11 cellular contexts compared by ENCODE assay signal in genomic region chrX:153696986-153697722, GRCh38. TPM values are rescaled to one million over a fixed set of nuclear protein-coding genes. Genes with fewer than 3 reads are reported as not detected.
DNase-seq lines count a peak whose midpoint lies in the region; ATAC-seq, FAIRE-seq and TF ChIP-seq lines count a peak whose summit lies in the region.
"Not testable (repeated sequence)": the region's sequence is repeated elsewhere in the genome, so short reads cannot be mapped to it uniquely, and the experiment has no call there.
"Had no signal": no experiment of that assay in that cellular context is flagged by ENCODE, and none has a peak within 500 bp of the region (broad histone marks: within the 10 kb centered on the region; RNA-seq: fewer than 3 reads in every experiment).

No MANE protein-coding gene starts in this region.

- not testable (repeated sequence) for H3K4me1 ChIP-seq in PC-3 (ENCODE audit: insufficient read depth, low read length); astrocyte (ENCODE audit: insufficient read depth, low read length)
- H3K4me1 ChIP-seq in left ventricle myocardium inferior (peaks cover 36% of the 10 kb centered on the region), psoas muscle (peaks cover 19% of the 10 kb centered on the region)

- FAIRE-seq in astrocyte (lab: Jason Lieb, UNC), result not testable (repeated sequence)

- not testable (repeated sequence) for H3K9me3 Mint-ChIP-seq in astrocyte (ENCODE audit: unreplicated experiment); endothelial cell (ENCODE audit: unreplicated experiment)
- H3K9me3 Mint-ChIP-seq in nephron, result peaks cover 13% of the 10 kb centered on the region

- H3K36me3 Mint-ChIP-seq in astrocyte (ENCODE audit: low read depth, unreplicated experiment); endothelial cell (ENCODE audit: low read depth, unreplicated experiment): not testable (repeated sequence)
- peaks cover 21% of the 10 kb centered on the region for H3K36me3 Mint-ChIP-seq in nephron (ENCODE audit: low read depth)

- not testable (repeated sequence) for H3K4me1 Mint-ChIP-seq in astrocyte (ENCODE audit: low read depth, unreplicated experiment); endothelial cell (ENCODE audit: unreplicated experiment)
- peaks cover 14% of the 10 kb centered on the region for H3K4me1 Mint-ChIP-seq in nephron

- DNase-seq in EH (ENCODE audit: low read depth), result peak; percentile 24
- not testable (repeated sequence) for DNase-seq in PC-3; astrocyte (ENCODE audit: low read depth); endothelial cell (ENCODE audit: low spot score); left ventricle myocardium inferior; psoas muscle

- H3K27me3 ChIP-seq in PC-3 (ENCODE audit: low read length); astrocyte (ENCODE audit: insufficient read depth, low read length); left ventricle myocardium inferior (ENCODE audit: low read depth); psoas muscle (ENCODE audit: insufficient read depth in 3 of 3, low read length in 2 of 3): not testable (repeated sequence)

- intact Hi-C loops in PC-3 (cut with micrococcal nuclease); left ventricle myocardium inferior (cut with micrococcal nuclease); psoas muscle (cut with DNase I): not testable (repeated sequence)

- CTCF ChIA-PET in PC-3 (lab: Charles Lee), result not testable (repeated sequence)

- not testable (repeated sequence) for H3K9ac ChIP-seq in PC-3 (ENCODE audit: low read length); astrocyte (ENCODE audit: low read length)

- not testable (repeated sequence) for H3K79me2 ChIP-seq in PC-3 (ENCODE audit: low read length); astrocyte (ENCODE audit: insufficient read depth, low read length)

- not testable (repeated sequence) for H3K4me3 Mint-ChIP-seq in astrocyte (ENCODE audit: unreplicated experiment); endothelial cell (ENCODE audit: unreplicated experiment); nephron

- H3K4me3 ChIP-seq in PC-3 (ENCODE audit: low read length); astrocyte (ENCODE audit: insufficient read depth, low read depth, low read length); left ventricle myocardium inferior; psoas muscle: not testable (repeated sequence)

- not testable (repeated sequence) for H3K9me2 ChIP-seq in PC-3 (replicated peaks; ENCODE audit: low read length)

- not testable (repeated sequence) for H3K27me3 Mint-ChIP-seq in astrocyte (ENCODE audit: low read depth, unreplicated experiment); endothelial cell (ENCODE audit: unreplicated experiment); nephron (ENCODE audit: low read depth)

- ATAC-seq in PC-3, result peak; percentile 7; the same call in 1 of the 2 replicates
- peak; percentile 40 to 60 (median 49) for ATAC-seq in psoas muscle

- not testable (repeated sequence) for H3K27ac ChIP-seq in PC-3 (ENCODE audit: low read length); astrocyte (ENCODE audit: low read depth, low read length)
- H3K27ac ChIP-seq in left ventricle myocardium inferior (replicated peaks), result peak overlapping the region; percentile 86
- peak overlapping the region; percentile 81 for H3K27ac ChIP-seq in psoas muscle

- H4K20me1 ChIP-seq in PC-3 (ENCODE audit: low read length); astrocyte (ENCODE audit: insufficient read depth, low read length): not testable (repeated sequence)

- TF ChIP-seq CTCF in PC-3 (conservative IDR thresholded peaks at IDR 0.05; ENCODE audit: low read depth, low read length); astrocyte (IDR thresholded peaks at IDR 0.05; ENCODE audit: insufficient read depth, low read depth, low read length); endothelial cell (IDR thresholded peaks at IDR 0.05; ENCODE audit: unreplicated experiment); left ventricle myocardium inferior (IDR thresholded peaks at IDR 0.05; ENCODE audit: borderline replicate concordance); nephron (IDR thresholded peaks at IDR 0.05; ENCODE audit: unreplicated experiment in 3 of 3); psoas muscle (IDR thresholded peaks at IDR 0.05): not testable (repeated sequence)

- peak overlapping the region; percentile 41 for H3K27ac Mint-ChIP-seq in astrocyte (ENCODE audit: unreplicated experiment)
- peak overlapping the region; percentile 24 for H3K27ac Mint-ChIP-seq in endothelial cell (ENCODE audit: unreplicated experiment)
- peak overlapping the region in 2 of 3 experiments; percentile 24 to 29 for H3K27ac Mint-ChIP-seq in nephron

- not testable (repeated sequence) for H3K4me2 ChIP-seq in PC-3 (ENCODE audit: low read length); astrocyte (ENCODE audit: low read length)

- 28 to 72% (median 63%) methylated on average over 14 to 16 of the region's 16 CpGs for WGBS in psoas muscle, 3 donors

- BruUV-seq in PC-3 (replicated peaks; lab: Mats Ljungman, UMichigan), result not testable (repeated sequence)

- not testable (repeated sequence) for H2AFZ ChIP-seq in PC-3 (ENCODE audit: low read length); astrocyte (ENCODE audit: low read depth, low read length)

- not testable (repeated sequence) for H3F3A ChIP-seq in PC-3 (ENCODE audit: low read length, unreplicated experiment)

- H3K9me3 ChIP-seq in PC-3 (ENCODE audit: low read length); astrocyte (ENCODE audit: insufficient read depth, low read depth, low read length); left ventricle myocardium inferior (replicated peaks); psoas muscle: not testable (repeated sequence)

- not testable (repeated sequence) for H3K36me3 ChIP-seq in PC-3 (ENCODE audit: low read depth, low read length); astrocyte (ENCODE audit: insufficient read depth, low read length); left ventricle myocardium inferior
- H3K36me3 ChIP-seq in psoas muscle (ENCODE audit: insufficient read depth in 1 of 2, low read depth in 1 of 2), result peaks cover 3 to 14% of the 10 kb centered on the region in 2 donors

- POLR2A ChIA-PET in PC-3 (lab: Charles Lee; ENCODE audit: unreplicated experiment), result not testable (repeated sequence)

RNA-seq across cellular contexts. Expression of gene SLC6A8, which starts 9.4 kb away (rescaled TPM):
- 45.3 and 52.5 TPM in 2 replicates for total RNA-seq in PC-3 (2014; rRNA removed)
- total RNA-seq in astrocyte, result 52.6 and 57.9 TPM in 2 replicates
- 7.9 TPM for total RNA-seq in endothelial cell (ENCODE audit: unreplicated experiment)
- 229 TPM for total RNA-seq in left ventricle myocardium inferior
- total RNA-seq in psoas muscle, result 100 to 1,000 TPM in 2 of 4 donors, 10 to 100 TPM in 2; 82.2 to 256 (median 117) TPM
- polyA plus RNA-seq in psoas muscle, result 100 to 1,000 TPM in 2 of 3 donors, 10 to 100 TPM in 1; 84.9 to 209 (median 104) TPM

RNA-seq across cellular contexts. Expression of gene PNCK, which starts 23.5 kb away (rescaled TPM):
- total RNA-seq in PC-3 (2014; rRNA removed), result 1.0 and 3.3 TPM in 2 replicates
- total RNA-seq in astrocyte, result 0.65 and 1.1 TPM in 2 replicates
- 0.41 TPM for total RNA-seq in endothelial cell (ENCODE audit: unreplicated experiment)
- total RNA-seq in left ventricle myocardium inferior, result 6.1 TPM
- 1 to 10 TPM in 1 of 4 donors, under 1 TPM in 3; 0.79 to 1.9 (median 0.92) TPM for total RNA-seq in psoas muscle
- 1 to 10 TPM in 1 of 3 donors, under 1 TPM in 2; 0.21 to 1.0 (median 0.35) TPM for polyA plus RNA-seq in psoas muscle
- total RNA-seq: RPMI7951 had no signal
- polyA plus RNA-seq: AG04450; CD4-positive, CD25-positive, alpha-beta regulatory T cell; IgD-negative memory B cell had no signal

RNA-seq across cellular contexts. Expression of gene BCAP31, which starts 27.0 kb away (rescaled TPM):
- 289 and 301 TPM in 2 replicates for total RNA-seq in PC-3 (2014; rRNA removed)
- 219 and 222 TPM in 2 replicates for total RNA-seq in astrocyte
- total RNA-seq in endothelial cell (ENCODE audit: unreplicated experiment), result 282 TPM
- total RNA-seq in left ventricle myocardium inferior, result 80.8 TPM
- total RNA-seq in psoas muscle, result 10 to 100 TPM; 65.4 to 71.6 (median 66.0) TPM
- 10 to 100 TPM; 63.7 to 97.3 (median 72.1) TPM for polyA plus RNA-seq in psoas muscle

RNA-seq across cellular contexts. Expression of gene ABCD1, which starts 27.5 kb away (rescaled TPM):
- total RNA-seq in PC-3 (2014; rRNA removed) (44.4 and 48.6 TPM in 2 replicates), astrocyte (27.2 and 30.5 TPM in 2 replicates), endothelial cell (ENCODE audit: unreplicated experiment) (19.5 TPM), left ventricle myocardium inferior (16.0 TPM), psoas muscle (10 to 100 TPM; 16.0 to 27.1 (median 20.9) TPM)
- 10 to 100 TPM; 11.7 to 36.0 (median 15.8) TPM for polyA plus RNA-seq in psoas muscle

RNA-seq across cellular contexts. Expression of gene DUSP9, which starts 50.2 kb away (rescaled TPM):
- total RNA-seq in PC-3 (2014; rRNA removed) (10.7 and 13.0 TPM in 2 replicates), astrocyte (0.20 and 0.36 TPM in 2 replicates), endothelial cell (ENCODE audit: unreplicated experiment) (not detected), left ventricle myocardium inferior (not detected), psoas muscle (not detected)
- polyA plus RNA-seq in psoas muscle, result not detected
- total RNA-seq: CD4-positive, CD25-positive, alpha-beta regulatory T cell; RPMI7951 had no signal
- polyA plus RNA-seq: AG04450; CD4-positive, CD25-positive, alpha-beta regulatory T cell; IgD-negative memory B cell had no signal
